In genomic region chr6:144855812-144856531, GRCh38 we compare ENCODE assay signal across 23 cellular contexts.
A peak's percentile ranks its signal among the peaks of the same experiment; 100 is the strongest.
DNase-seq lines count a peak whose midpoint lies in the region; ATAC-seq and TF ChIP-seq lines count a peak whose summit lies in the region.
"Had no signal": no experiment of that assay in that cellular context is flagged by ENCODE, and none has a peak within 500 bp of the region (broad histone marks: within the 10 kb centered on the region; RNA-seq: fewer than 3 reads in every experiment).

No MANE protein-coding gene starts in this region.

- no peaks in the 10 kb centered on the region for H3K4me1 ChIP-seq in DND-41 (ENCODE audit: insufficient read depth, low read length)
- H3K4me1 ChIP-seq in CD8-positive, alpha-beta memory T cell (ENCODE audit: insufficient read depth, low read length), result no peaks in the 10 kb centered on the region

- H3K4me3 Mint-ChIP-seq in naive B cell, result peak overlapping the region in 1 of 8 donors; percentile 1
- H3K4me3 Mint-ChIP-seq in CD8-positive, alpha-beta memory T cell, result no peak overlapping the region
- H3K4me3 Mint-ChIP-seq: CD4-positive, alpha-beta T cell; HFFc6 had no signal

- CTCF ChIA-PET in CD8-positive, alpha-beta memory T cell (lab: Charles Lee), result no interaction called here

- peaks cover 0 to 3% (median 0%) of the 10 kb centered on the region in 3 donors for H3K4me1 Mint-ChIP-seq in naive B cell
- no peaks in the 10 kb centered on the region for H3K4me1 Mint-ChIP-seq in CD8-positive, alpha-beta memory T cell

- H3K9me3 Mint-ChIP-seq in naive B cell, result no peaks in the 10 kb centered on the region
- H3K9me3 Mint-ChIP-seq in CD8-positive, alpha-beta memory T cell, result no peaks in the 10 kb centered on the region
- H3K9me3 Mint-ChIP-seq: CD4-positive, alpha-beta T cell; HFFc6 had no signal

- no peaks in the 10 kb centered on the region for H3K27me3 ChIP-seq in DND-41 (ENCODE audit: insufficient read depth, low read length, poor library complexity)
- no peaks in the 10 kb centered on the region for H3K27me3 ChIP-seq in CD8-positive, alpha-beta memory T cell (ENCODE audit: insufficient read depth, low read length, poor library complexity, severe bottlenecking)
- H3K27me3 ChIP-seq: BLaER1 had no signal

- H3K9me3 ChIP-seq in DND-41 (ENCODE audit: insufficient read depth, low read length, severe bottlenecking), result no peaks in the 10 kb centered on the region
- no peaks in the 10 kb centered on the region for H3K9me3 ChIP-seq in CD8-positive, alpha-beta memory T cell (ENCODE audit: low read length)
- H3K9me3 ChIP-seq: BLaER1 had no signal

- H3K79me2 ChIP-seq in DND-41 (ENCODE audit: insufficient read depth, low read length), result no peaks in the 10 kb centered on the region

- peak; percentile 23; the same call in 1 of the 3 replicates for ATAC-seq in DND-41 (ENCODE audit: insufficient read depth, low read depth)
- no peak for ATAC-seq in naive B cell (ENCODE audit: low read depth in 2 of 2)
- ATAC-seq in HG03354 (IDR thresholded peaks at IDR 0.05; ENCODE audit: poor library complexity, severe bottlenecking, unreplicated experiment), result no peak

- no peak overlapping the region for H3K9ac ChIP-seq in DND-41 (ENCODE audit: low read depth, low read length)
- H3K9ac ChIP-seq: BLaER1, KMS-11 had no signal

- no peak for TF ChIP-seq CTCF in DND-41 (IDR thresholded peaks at IDR 0.05; ENCODE audit: borderline replicate concordance, extremely low read depth, low read length, poor library complexity, severe bottlenecking)

- peaks cover 17% of the 10 kb centered on the region; the same call in 1 of the 2 replicates for H3K36me3 ChIP-seq in DND-41 (ENCODE audit: insufficient read depth, low read length)
- H3K36me3 ChIP-seq in CD8-positive, alpha-beta memory T cell (ENCODE audit: insufficient read depth, low read length), result no peaks in the 10 kb centered on the region

- H3K27me3 Mint-ChIP-seq in naive B cell, result no peaks in the 10 kb centered on the region
- peaks cover 0 to 3% of the 10 kb centered on the region in 2 donors for H3K27me3 Mint-ChIP-seq in CD8-positive, alpha-beta memory T cell
- H3K27me3 Mint-ChIP-seq: CD4-positive, alpha-beta T cell had no signal

- H4K20me1 ChIP-seq in DND-41 (ENCODE audit: insufficient read depth, low read length), result no peaks in the 10 kb centered on the region
- H4K20me1 ChIP-seq: BLaER1 had no signal

- no peaks in the 10 kb centered on the region for H3K36me3 Mint-ChIP-seq in naive B cell
- H3K36me3 Mint-ChIP-seq in CD8-positive, alpha-beta memory T cell, result peaks cover 0 to 17% (median 2%) of the 10 kb centered on the region in 3 donors

- DNase-seq in DND-41 (no peak), NCI-H69 (lab: John Stamatoyannopoulos, UW) (peak; percentile 28), naive B cell (no peak), NCI-H2227 (lab: John Stamatoyannopoulos, UW; ENCODE audit: unreplicated experiment) (no peak)
- no peak for DNase-seq in CD8-positive, alpha-beta memory T cell
- DNase-seq: CD4-positive, alpha-beta T cell; DMS53; EL; GF-D8; H7; HFFc6; NCI-H1105; NCI-H146; NCI-H2029; NCI-H226; NCI-H510A treated with DMSO at 0.1 percent for 48 hours; NCI-H82; RPMI8226; SHP77 had no signal

- POLR2A ChIA-PET in CD8-positive, alpha-beta memory T cell (lab: Charles Lee), result no interaction called here

- peak overlapping the region in 4 of 6 donors; percentile 39 to 60 (median 51) for H3K27ac Mint-ChIP-seq in naive B cell
- peak overlapping the region in 4 of 8 donors; percentile 25 to 61 (median 49) for H3K27ac Mint-ChIP-seq in CD8-positive, alpha-beta memory T cell
- H3K27ac Mint-ChIP-seq: CD4-positive, alpha-beta T cell; HFFc6 had no signal

- no peak overlapping the region for H2AFZ ChIP-seq in DND-41 (ENCODE audit: low read depth, low read length)

- H3K4me2 ChIP-seq in DND-41 (ENCODE audit: insufficient read depth, low read length), result no peak overlapping the region
- H3K4me2 ChIP-seq: BLaER1, KMS-11 had no signal

- H3K4me3 ChIP-seq in DND-41 (ENCODE audit: low read depth in 1 of 2, low read length in 2 of 2), result no peak overlapping the region
- H3K4me3 ChIP-seq in CD8-positive, alpha-beta memory T cell (ENCODE audit: low read length), result no peak overlapping the region
- H3K4me3 ChIP-seq: BLaER1 had no signal

- H3K27ac ChIP-seq in DND-41 (ENCODE audit: low read length) (no peak overlapping the region), cingulate gyrus (ENCODE audit: low read depth, low read length) (peak overlapping the region; percentile 21)
- H3K27ac ChIP-seq in CD8-positive, alpha-beta memory T cell (ENCODE audit: low read depth, low read length), result no peak overlapping the region
- H3K27ac ChIP-seq: BLaER1, KMS-11 had no signal
